In genomic region chr19:35992902-35993765, GRCh38 we compare ENCODE assay signal across 23 cellular contexts. TPM values are rescaled to one million over a fixed set of nuclear protein-coding genes. Genes with fewer than 3 reads are reported as not detected.
A peak's percentile ranks its signal among the peaks of the same experiment; 100 is the strongest.
DNase-seq lines count a peak whose midpoint lies in the region; ATAC-seq, FAIRE-seq and TF ChIP-seq lines count a peak whose summit lies in the region.
"Had no signal": no experiment of that assay in that cellular context is flagged by ENCODE, and none has a peak within 500 bp of the region (broad histone marks: within the 10 kb centered on the region; RNA-seq: fewer than 3 reads in every experiment).

No MANE protein-coding gene starts in this region.

- H3K4me3 Mint-ChIP-seq in CD8-positive, alpha-beta T cell, result peak overlapping the region; percentile 74
- H3K4me3 Mint-ChIP-seq in neural crest cell, result peak overlapping the region; percentile 69

- no peaks in the 10 kb centered on the region for H3K9me2 ChIP-seq in OCI-LY7 (ENCODE audit: insufficient read depth, low read length)

- CTCF ChIA-PET in CD8-positive, alpha-beta T cell (lab: Charles Lee), result interaction anchor here (1.2 to 4.0 kb wide), 2 partner anchors 19 to 34 kb away, joined by 3 to 21 read pairs; no protein-coding TSS in a partner anchor
- CTCF ChIA-PET in OCI-LY7 (lab: Charles Lee; ENCODE audit: unreplicated experiment), result no interaction called here

- H3K27ac Mint-ChIP-seq in CD8-positive, alpha-beta T cell, result no peak overlapping the region
- no peak overlapping the region for H3K27ac Mint-ChIP-seq in neural crest cell (ENCODE audit: unreplicated experiment)
- H3K27ac Mint-ChIP-seq: stimulated activated naive CD8-positive, alpha-beta T cell treated with anti-CD3 and anti-CD28 coated beads, Interleukin-15, amount 100 ng/mL, for 72 hours had no signal

- no peak overlapping the region for H3K27ac ChIP-seq in CD8-positive, alpha-beta T cell (ENCODE audit: low read depth, low read length)
- no peak overlapping the region for H3K27ac ChIP-seq in OCI-LY7 (ENCODE audit: low read depth, low read length, poor library complexity, severe bottlenecking)
- H3K27ac ChIP-seq: colonic mucosa, PC-9, SJSA1 had no signal

- H3K4me1 ChIP-seq in CD8-positive, alpha-beta T cell (ENCODE audit: insufficient read depth, low read length), result peaks cover 22% of the 10 kb centered on the region
- peaks cover 16% of the 10 kb centered on the region for H3K4me1 ChIP-seq in OCI-LY7 (ENCODE audit: insufficient read depth, low read length, poor library complexity, severe bottlenecking)
- H3K4me1 ChIP-seq: colonic mucosa had no signal

- H3K4me3 ChIP-seq in CD8-positive, alpha-beta T cell (ENCODE audit: low read depth, low read length), result no peak overlapping the region
- no peak overlapping the region for H3K4me3 ChIP-seq in bronchial epithelial cell (ENCODE audit: low read depth, low read length)
- H3K4me3 ChIP-seq in OCI-LY7 (ENCODE audit: low read depth, low read length, poor library complexity, severe bottlenecking), result no peak overlapping the region
- H3K4me3 ChIP-seq: PC-9, SJSA1 had no signal

- BruUV-seq in OCI-LY7 (replicated peaks; lab: Mats Ljungman, UMichigan), result no TSS peak

- H3K4me2 ChIP-seq in OCI-LY7 (ENCODE audit: low read length), result no peak overlapping the region
- H3K4me2 ChIP-seq: PC-9 had no signal

- POLR2A ChIA-PET in CD8-positive, alpha-beta T cell (lab: Charles Lee), result interaction anchor here (0.6 to 2.1 kb wide), 3 partner anchors 35 to 46 kb away, joined by 3 to 7 read pairs (median 5); no protein-coding TSS in a partner anchor
- POLR2A ChIA-PET in OCI-LY7 (lab: Charles Lee), result no interaction called here

- H2AFZ ChIP-seq in OCI-LY7 (ENCODE audit: low read length), result no peak overlapping the region
- H2AFZ ChIP-seq: PC-9 had no signal

- H3K4me1 Mint-ChIP-seq in CD8-positive, alpha-beta T cell (ENCODE audit: low read depth), result peaks cover 25% of the 10 kb centered on the region
- peaks cover 18% of the 10 kb centered on the region for H3K4me1 Mint-ChIP-seq in neural crest cell

- H3K79me2 ChIP-seq in OCI-LY7 (ENCODE audit: insufficient read depth, low read depth, low read length), result peaks cover 16% of the 10 kb centered on the region

- H3K27me3 ChIP-seq in CD8-positive, alpha-beta T cell (ENCODE audit: insufficient read depth, low read length), result no peaks in the 10 kb centered on the region
- no peaks in the 10 kb centered on the region for H3K27me3 ChIP-seq in bronchial epithelial cell (ENCODE audit: control insufficient read depth, insufficient read depth, low read length)
- H3K27me3 ChIP-seq: colonic mucosa, upper lobe of left lung had no signal

- peaks cover 11% of the 10 kb centered on the region for H3K36me3 Mint-ChIP-seq in CD8-positive, alpha-beta T cell
- no peaks in the 10 kb centered on the region for H3K36me3 Mint-ChIP-seq in neural crest cell (ENCODE audit: low read depth)

- H3K9me3 ChIP-seq in CD8-positive, alpha-beta T cell (ENCODE audit: low read length), result no peaks in the 10 kb centered on the region
- peaks cover 5% of the 10 kb centered on the region; the same call in 1 of the 2 replicates for H3K9me3 ChIP-seq in OCI-LY7 (ENCODE audit: low read length)
- H3K9me3 ChIP-seq: colonic mucosa, heart right ventricle, SJSA1, upper lobe of left lung had no signal

- no peaks in the 10 kb centered on the region for H3K36me3 ChIP-seq in CD8-positive, alpha-beta T cell (ENCODE audit: insufficient read depth, low read length)
- H3K36me3 ChIP-seq in bronchial epithelial cell (ENCODE audit: control insufficient read depth, insufficient read depth, low read length), result peaks cover 1% of the 10 kb centered on the region
- H3K36me3 ChIP-seq in OCI-LY7 (ENCODE audit: insufficient read depth, low read length), result peaks cover 13% of the 10 kb centered on the region; the same call in 1 of the 2 replicates
- H3K36me3 ChIP-seq: colonic mucosa had no signal

- DNase-seq in CD8-positive, alpha-beta T cell, result no peak
- DNase-seq in GM13976 (ENCODE audit: low spot score), result peak; percentile 55
- DNase-seq in bronchial epithelial cell (ENCODE audit: low read depth), result peak; percentile 71
- no peak for DNase-seq in neural crest cell (ENCODE audit: low read depth, low spot score)
- no peak for DNase-seq in HK-2 (ENCODE audit: unreplicated experiment)
- DNase-seq in OCI-LY7 (ENCODE audit: low spot score), result no peak
- DNase-seq: activated CD4-positive, alpha-beta T cell treated with anti-CD3 and anti-CD28 coated beads, Interleukin-2, amount 50 U/mL, for 48 hours; activated T-cell treated with anti-CD3 and anti-CD28 coated beads, Interleukin-2, amount 50 U/mL, for 1 hour; DMS 273 treated with DMSO at 0.1 percent for 48 hours; NCI-H1092 treated with DMSO at 0.1 percent for 48 hours; NCI-H2029; PC-9; stimulated activated CD4-positive, alpha-beta T cell treated with anti-CD3 and anti-CD28 coated beads, Interleukin-4, amount 100 ng/mL, for 4 hours; T-helper 2 cell had no signal

- in situ Hi-C loops in GM13976 (cut with MboI; ENCODE audit: low sequenced_read_pairs, unreplicated experiment), result no loop called here

- intact Hi-C loops in CD8-positive, alpha-beta T cell (cut with DNase I, micrococcal nuclease), result no loop called here
- intact Hi-C loops in OCI-LY7 (cut with micrococcal nuclease; ENCODE audit: unreplicated experiment), result no loop called here

- no peak for TF ChIP-seq CTCF in CD8-positive, alpha-beta T cell (IDR thresholded peaks at IDR 0.05)
- TF ChIP-seq CTCF in GM13976 (IDR thresholded peaks at IDR 0.05; ENCODE audit: borderline replicate concordance, control extremely low read depth, extremely low read depth, insufficient read depth, missing control alignments), result no peak
- TF ChIP-seq CTCF in bronchial epithelial cell (IDR thresholded peaks at IDR 0.05; ENCODE audit: insufficient read depth, low read length, severe bottlenecking), result no peak
- TF ChIP-seq CTCF in neural crest cell (conservative IDR thresholded peaks at IDR 0.05), result no peak
- no peak for TF ChIP-seq CTCF in OCI-LY7 (conservative IDR thresholded peaks at IDR 0.05; ENCODE audit: low read length)

- no peaks in the 10 kb centered on the region for H4K20me1 ChIP-seq in OCI-LY7 (ENCODE audit: insufficient read depth, low read length)

- peaks cover 6% of the 10 kb centered on the region for H3K27me3 Mint-ChIP-seq in CD8-positive, alpha-beta T cell (ENCODE audit: low read depth)
- H3K27me3 Mint-ChIP-seq in neural crest cell (ENCODE audit: low read depth), result peaks cover 27% of the 10 kb centered on the region

- ATAC-seq in CD8-positive, alpha-beta T cell, result no peak
- ATAC-seq in GM18867 (IDR thresholded peaks at IDR 0.05; ENCODE audit: unreplicated experiment), result no peak
- ATAC-seq: activated naive CD4-positive, alpha-beta T cell treated with anti-CD3 and anti-CD28 coated beads, Interleukin-2, amount 50 U/mL, for 72 hours; stimulated activated naive CD8-positive, alpha-beta T cell treated with anti-CD3 and anti-CD28 coated beads, Interleukin-15, amount 100 ng/mL, for 72 hours had no signal

- no peaks in the 10 kb centered on the region for H3K9me3 Mint-ChIP-seq in CD8-positive, alpha-beta T cell
- H3K9me3 Mint-ChIP-seq in neural crest cell, result no peaks in the 10 kb centered on the region
- H3K9me3 Mint-ChIP-seq: activated naive CD4-positive, alpha-beta T cell treated with anti-CD3 and anti-CD28 coated beads, Interleukin-2, amount 50 U/mL, for 72 hours; stimulated activated naive CD8-positive, alpha-beta T cell treated with anti-CD3 and anti-CD28 coated beads, Interleukin-15, amount 100 ng/mL, for 72 hours had no signal

- FAIRE-seq in bronchial epithelial cell (lab: Jason Lieb, UNC), result no peak
- FAIRE-seq: endometrium, G401.6 had no signal

RNA-seq across cellular contexts. Expression of gene SDHAF1, which starts 1.9 kb away (rescaled TPM):
- total RNA-seq in CD8-positive, alpha-beta T cell, result 1 to 10 TPM; 7.3 TPM
- 17.5 and 25.3 TPM in 2 replicates for total RNA-seq in bronchial epithelial cell
- total RNA-seq in neural crest cell, result 16.8 and 17.5 TPM in 2 replicates
- 52.6 and 60.9 TPM in 2 replicates for total RNA-seq in OCI-LY7 (2014; rRNA removed; shearing (Covaris generic))
- 24.2 and 26.1 TPM in 2 replicates for total RNA-seq in OCI-LY7 (2022)

RNA-seq across cellular contexts. Expression of gene SYNE4, which starts 15.5 kb away (rescaled TPM):
- total RNA-seq in CD8-positive, alpha-beta T cell, result 1 to 10 TPM in 1 of 2 experiments, under 1 TPM in 1; 0.95 to 2.1 TPM
- total RNA-seq in bronchial epithelial cell (3.4 and 3.6 TPM in 2 replicates), neural crest cell (0.30 and 0.54 TPM in 2 replicates), OCI-LY7 (2022) (3.1 and 4.5 TPM in 2 replicates)
- total RNA-seq in OCI-LY7 (2014; rRNA removed; shearing (Covaris generic)), result 0.26 and 2.7 TPM in 2 replicates

RNA-seq across cellular contexts. Expression of gene ALKBH6, which starts 20.9 kb away (rescaled TPM):
- 10 to 100 TPM; 28.8 to 34.1 TPM for total RNA-seq in CD8-positive, alpha-beta T cell
- total RNA-seq in bronchial epithelial cell (14.2 and 16.6 TPM in 2 replicates), neural crest cell (21.7 and 23.7 TPM in 2 replicates), OCI-LY7 (2022) (28.7 and 38.2 TPM in 2 replicates)
- 19.5 and 29.0 TPM in 2 replicates for total RNA-seq in OCI-LY7 (2014; rRNA removed; shearing (Covaris generic))

RNA-seq across cellular contexts. Expression of gene CLIP3, which starts 39.5 kb away (rescaled TPM):
- under 1 TPM; 0.75 to 0.98 TPM for total RNA-seq in CD8-positive, alpha-beta T cell
- total RNA-seq in bronchial epithelial cell (under 0.01 and 0.13 TPM in 2 replicates), neural crest cell (33.1 and 37.6 TPM in 2 replicates), OCI-LY7 (2022) (2.4 and 2.6 TPM in 2 replicates)
- total RNA-seq in OCI-LY7 (2014; rRNA removed; shearing (Covaris generic)), result 0.66 TPM in 1 of 2 replicates, not detected in the other

RNA-seq across cellular contexts. Expression of gene LRFN3, which starts 57.0 kb away (rescaled TPM):
- 1 to 10 TPM; 2.2 to 3.3 TPM for total RNA-seq in CD8-positive, alpha-beta T cell
- total RNA-seq in bronchial epithelial cell (0.79 and 1.3 TPM in 2 replicates), neural crest cell (33.9 and 36.0 TPM in 2 replicates), OCI-LY7 (2022) (3.4 and 6.0 TPM in 2 replicates)
- 2.8 and 3.1 TPM in 2 replicates for total RNA-seq in OCI-LY7 (2014; rRNA removed; shearing (Covaris generic))

Comparison
In these comparisons a context has a peak if more than half of its experiments do, and no peak if none do; other contexts are left out.
1. DNase-seq: peak in GM13976 (single experiment) and bronchial epithelial cell (single experiment); none in CD8-positive, alpha-beta T cell (0 of 7), neural crest cell (single experiment), HK-2 (single experiment) and OCI-LY7 (single experiment).